ENCODE assay signal across 12 cellular contexts in the genomic region with DNA sequence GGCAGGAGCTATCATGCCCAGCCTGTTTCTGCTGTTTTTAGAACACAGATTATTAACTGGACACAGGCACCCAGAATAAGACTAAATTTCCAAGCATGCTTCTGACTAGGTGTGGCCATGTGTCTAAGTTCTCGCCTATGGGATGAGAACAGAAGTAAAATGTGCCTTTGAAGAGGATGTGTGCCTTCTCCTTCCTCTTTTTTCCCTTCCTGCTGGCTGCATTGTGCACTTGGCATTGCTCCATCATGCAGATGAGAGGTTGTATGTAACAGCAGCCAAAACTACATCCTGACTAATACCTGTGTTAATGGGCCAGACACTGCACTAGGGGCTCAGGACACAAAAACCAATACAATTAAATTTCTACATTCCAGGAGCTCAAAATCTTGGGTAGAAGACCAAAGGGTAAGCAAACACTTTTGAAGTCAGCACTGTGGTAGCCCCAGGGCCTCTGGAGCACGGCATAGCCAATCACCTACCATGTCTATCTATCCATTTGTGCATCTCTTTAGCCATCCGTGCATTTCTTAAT. TPM values are rescaled to one million over a fixed set of nuclear protein-coding genes. Genes with fewer than 3 reads are reported as not detected.
A peak's percentile ranks its signal among the peaks of the same experiment; 100 is the strongest.
DNase-seq lines count a peak whose midpoint lies in the region; ATAC-seq and TF ChIP-seq lines count a peak whose summit lies in the region.
"Had no signal": no experiment of that assay in that cellular context is flagged by ENCODE, and none has a peak within 500 bp of the region (broad histone marks: within the 10 kb centered on the region; RNA-seq: fewer than 3 reads in every experiment).

No MANE protein-coding gene starts in this region.

- H3K9me3 ChIP-seq in OCI-LY1 (ENCODE audit: low read length): no peaks in the 10 kb centered on the region
- H3K9me3 ChIP-seq in neutrophil: no peaks in the 10 kb centered on the region

- peaks cover 69% of the 10 kb centered on the region for H3K4me1 Mint-ChIP-seq in dendritic cell treated with granulocyte-macrophage colony-stimulating factor and Interleukin-4, amounts not matched to agents 40 ng/mL and 50 ng/mL, for 4 days (ENCODE audit: low read depth)
- no peaks in the 10 kb centered on the region for H3K4me1 Mint-ChIP-seq in activated T-helper 17 cell treated with anti-CD3 and anti-CD28 coated beads, Interleukin-2, amount 50 U/mL, for 72 hours

- H3F3A ChIP-seq in OCI-LY1 (ENCODE audit: insufficient read depth, low read length): no peaks in the 10 kb centered on the region

- intact Hi-C loops in dendritic cell treated with granulocyte-macrophage colony-stimulating factor and Interleukin-4, amounts not matched to agents 40 ng/mL and 50 ng/mL, for 4 days (cut with micrococcal nuclease): loop anchor here (5.0 kb wide), 1 partner anchor 172 kb away; a partner anchor contains a TSS

- H3K4me2 ChIP-seq in OCI-LY1 (ENCODE audit: low read length): no peak overlapping the region
- H3K4me2 ChIP-seq: neural progenitor cell had no signal

- H3K27ac Mint-ChIP-seq in dendritic cell treated with granulocyte-macrophage colony-stimulating factor and Interleukin-4, amounts not matched to agents 40 ng/mL and 50 ng/mL, for 4 days: peak overlapping the region; percentile 88
- H3K27ac Mint-ChIP-seq in activated T-helper 17 cell treated with anti-CD3 and anti-CD28 coated beads, Interleukin-2, amount 50 U/mL, for 72 hours: no peak overlapping the region
- H3K27ac Mint-ChIP-seq: neural progenitor cell; stimulated activated naive B cell treated with anti-CD40 and anti-IgM and Interleukin-4, amounts not matched to agents 10 μg/mL and 1 μg/mL and 100 μg/mL, for 72 hours had no signal

- no peak for ATAC-seq in activated T-helper 17 cell treated with anti-CD3 and anti-CD28 coated beads, Interleukin-2, amount 50 U/mL, for 72 hours (replicated peaks)

- H3K9me2 ChIP-seq in OCI-LY1 (ENCODE audit: low read depth, low read length): no peaks in the 10 kb centered on the region

- no peaks in the 10 kb centered on the region for H3K36me3 Mint-ChIP-seq in dendritic cell treated with granulocyte-macrophage colony-stimulating factor and Interleukin-4, amounts not matched to agents 40 ng/mL and 50 ng/mL, for 4 days (ENCODE audit: low read depth)
- no peaks in the 10 kb centered on the region for H3K36me3 Mint-ChIP-seq in activated T-helper 17 cell treated with anti-CD3 and anti-CD28 coated beads, Interleukin-2, amount 50 U/mL, for 72 hours (ENCODE audit: low read depth)
- H3K36me3 Mint-ChIP-seq: neural progenitor cell; stimulated activated naive B cell treated with anti-CD40 and anti-IgM and Interleukin-4, amounts not matched to agents 10 μg/mL and 1 μg/mL and 100 μg/mL, for 72 hours had no signal

- H3K4me3 ChIP-seq in OCI-LY1 (ENCODE audit: low read depth, low read length, poor library complexity, severe bottlenecking): no peak overlapping the region
- peak overlapping the region in 1 of 2 experiments; percentile 24 for H3K4me3 ChIP-seq in neutrophil (ENCODE audit: low read depth in 1 of 2, low read length in 1 of 2)
- H3K4me3 ChIP-seq: neural progenitor cell had no signal

- DNase-seq in DMS79 treated with DMSO at 0.1 percent for 48 hours (lab: John Stamatoyannopoulos, UW): peak; percentile 2
- no peak for DNase-seq in DMS79 (lab: John Stamatoyannopoulos, UW)
- DNase-seq in stimulated activated CD4-positive, alpha-beta T cell treated with anti-CD3 and anti-CD28 coated beads, Interleukin-4, amount 100 ng/mL, for 4 hours: no peak
- DNase-seq in NK-92 treated with Interleukin-12 subunit alpha and Interleukin-12 subunit beta, amount 100 ng/mL, for 24 hours (lab: John Stamatoyannopoulos, UW): no peak
- DNase-seq: aorta; stimulated activated naive B cell treated with anti-CD40 and anti-IgM and Interleukin-4, amounts not matched to agents 10 μg/mL and 1 μg/mL and 100 μg/mL, for 72 hours had no signal

- H3K36me3 ChIP-seq in OCI-LY1 (ENCODE audit: insufficient read depth, low read length): peaks cover 4% of the 10 kb centered on the region; the same call in 1 of the 2 replicates
- H3K36me3 ChIP-seq in neutrophil: no peaks in the 10 kb centered on the region
- H3K36me3 ChIP-seq: neural progenitor cell had no signal

- no peaks in the 10 kb centered on the region for H3K79me2 ChIP-seq in OCI-LY1 (ENCODE audit: insufficient read depth, low read length)

- TF ChIP-seq CTCF in OCI-LY1 (IDR thresholded peaks at IDR 0.05; ENCODE audit: low read length): no peak
- no peak for TF ChIP-seq CTCF in neutrophil (IDR thresholded peaks at IDR 0.05)

- no peak overlapping the region for H2AFZ ChIP-seq in OCI-LY1 (ENCODE audit: low read length)
- H2AFZ ChIP-seq: neural progenitor cell had no signal

- H3K27ac ChIP-seq in OCI-LY1 (ENCODE audit: low read depth, low read length, poor library complexity, severe bottlenecking): peak overlapping the region; percentile 61
- peak overlapping the region; percentile 77 for H3K27ac ChIP-seq in neutrophil
- H3K27ac ChIP-seq: neural progenitor cell had no signal

- no peaks in the 10 kb centered on the region for H3K27me3 ChIP-seq in OCI-LY1 (ENCODE audit: insufficient read depth, low read length)
- no peaks in the 10 kb centered on the region for H3K27me3 ChIP-seq in neutrophil

- no peak overlapping the region for H3K9ac ChIP-seq in OCI-LY1 (ENCODE audit: low read length)
- H3K9ac ChIP-seq: neural progenitor cell had no signal

- peaks cover 65% of the 10 kb centered on the region for H3K4me1 ChIP-seq in OCI-LY1 (ENCODE audit: insufficient read depth, low read length, severe bottlenecking)
- peaks cover 66 to 71% of the 10 kb centered on the region in 2 experiments for H3K4me1 ChIP-seq in neutrophil (ENCODE audit: control insufficient read depth in 1 of 2, insufficient read depth in 1 of 2, low read depth in 1 of 2, low read length in 1 of 2)

- H3K4me3 Mint-ChIP-seq in dendritic cell treated with granulocyte-macrophage colony-stimulating factor and Interleukin-4, amounts not matched to agents 40 ng/mL and 50 ng/mL, for 4 days: no peak overlapping the region
- no peak overlapping the region for H3K4me3 Mint-ChIP-seq in activated T-helper 17 cell treated with anti-CD3 and anti-CD28 coated beads, Interleukin-2, amount 50 U/mL, for 72 hours
- H3K4me3 Mint-ChIP-seq: neural progenitor cell; stimulated activated naive B cell treated with anti-CD40 and anti-IgM and Interleukin-4, amounts not matched to agents 10 μg/mL and 1 μg/mL and 100 μg/mL, for 72 hours had no signal

- H3K27me3 Mint-ChIP-seq in dendritic cell treated with granulocyte-macrophage colony-stimulating factor and Interleukin-4, amounts not matched to agents 40 ng/mL and 50 ng/mL, for 4 days: no peaks in the 10 kb centered on the region
- H3K27me3 Mint-ChIP-seq in activated T-helper 17 cell treated with anti-CD3 and anti-CD28 coated beads, Interleukin-2, amount 50 U/mL, for 72 hours: peaks cover 14% of the 10 kb centered on the region

- H3K9me3 Mint-ChIP-seq in dendritic cell treated with granulocyte-macrophage colony-stimulating factor and Interleukin-4, amounts not matched to agents 40 ng/mL and 50 ng/mL, for 4 days: no peaks in the 10 kb centered on the region
- H3K9me3 Mint-ChIP-seq in activated T-helper 17 cell treated with anti-CD3 and anti-CD28 coated beads, Interleukin-2, amount 50 U/mL, for 72 hours: no peaks in the 10 kb centered on the region
- H3K9me3 Mint-ChIP-seq: neural progenitor cell; stimulated activated naive B cell treated with anti-CD40 and anti-IgM and Interleukin-4, amounts not matched to agents 10 μg/mL and 1 μg/mL and 100 μg/mL, for 72 hours had no signal

- no peaks in the 10 kb centered on the region for H4K20me1 ChIP-seq in OCI-LY1 (ENCODE audit: insufficient read depth, low read length)

RNA-seq across cellular contexts. Expression of a gene that starts 40.9 kb away (rescaled TPM):
- total RNA-seq in activated T-helper 17 cell treated with anti-CD3 and anti-CD28 coated beads, Interleukin-2, amount 50 U/mL, for 72 hours: not detected
- total RNA-seq: A172, aorta had no signal

RNA-seq across cellular contexts. Expression of a gene that starts 55.4 kb away (rescaled TPM):
- total RNA-seq in activated T-helper 17 cell treated with anti-CD3 and anti-CD28 coated beads, Interleukin-2, amount 50 U/mL, for 72 hours: under 1 TPM; 0.08 to 0.13 TPM
- total RNA-seq: A172 had no signal
